In genomic region chr12:52020539-52021336, GRCh38 we compare ENCODE assay signal across 8 cellular contexts. TPM values are rescaled to one million over a fixed set of nuclear protein-coding genes. Genes with fewer than 3 reads are reported as not detected.
DNase-seq lines count a peak whose midpoint lies in the region; ATAC-seq and TF ChIP-seq lines count a peak whose summit lies in the region.

No MANE protein-coding gene starts in this region.

- no peak overlapping the region for H3K9ac ChIP-seq in smooth muscle cell (ENCODE audit: low read depth)

- no peaks in the 10 kb centered on the region for H3K27me3 ChIP-seq in smooth muscle cell (ENCODE audit: low read depth)

- no peak overlapping the region for H3K27ac ChIP-seq in smooth muscle cell (ENCODE audit: low read depth)

- no peaks in the 10 kb centered on the region for H3K9me3 ChIP-seq in smooth muscle cell (replicated peaks; ENCODE audit: low read depth)

- no peak overlapping the region for H3K27ac Mint-ChIP-seq in activated T-helper 2 cell treated with anti-CD3 and anti-CD28 coated beads, Interferon-gamma antibody, Interleukin-2, Interleukin-4, amounts not matched to agents 10 μg/mL and 5 μg/mL and 100 μg/mL, durations not matched to agents 14 hours and 24 hours and 36 hours

- H3K9me3 Mint-ChIP-seq in activated T-helper 2 cell treated with anti-CD3 and anti-CD28 coated beads, Interferon-gamma antibody, Interleukin-2, Interleukin-4, amounts not matched to agents 10 μg/mL and 5 μg/mL and 100 μg/mL, durations not matched to agents 14 hours and 24 hours and 36 hours: no peaks in the 10 kb centered on the region

- H4K20me1 ChIP-seq in smooth muscle cell (ENCODE audit: low read depth): no peaks in the 10 kb centered on the region

- H3K36me3 ChIP-seq in smooth muscle cell (ENCODE audit: low read depth): no peaks in the 10 kb centered on the region

- H3K27me3 Mint-ChIP-seq in activated T-helper 2 cell treated with anti-CD3 and anti-CD28 coated beads, Interferon-gamma antibody, Interleukin-2, Interleukin-4, amounts not matched to agents 10 μg/mL and 5 μg/mL and 100 μg/mL, durations not matched to agents 14 hours and 24 hours and 36 hours (ENCODE audit: low read depth): peaks cover 5% of the 10 kb centered on the region

- no peaks in the 10 kb centered on the region for H3K36me3 Mint-ChIP-seq in activated T-helper 2 cell treated with anti-CD3 and anti-CD28 coated beads, Interferon-gamma antibody, Interleukin-2, Interleukin-4, amounts not matched to agents 10 μg/mL and 5 μg/mL and 100 μg/mL, durations not matched to agents 14 hours and 24 hours and 36 hours (ENCODE audit: low read depth)

- H3K4me3 ChIP-seq in smooth muscle cell: no peak overlapping the region

- 31% methylated on average over 8 of the region's 9 CpGs for WGBS in smooth muscle cell (ENCODE audit: low lambda C conversion rate)

- no peak overlapping the region for H3K4me2 ChIP-seq in smooth muscle cell

- H2AFZ ChIP-seq in smooth muscle cell (ENCODE audit: low read depth): no peak overlapping the region

- ATAC-seq in HG03196 (IDR thresholded peaks at IDR 0.05; ENCODE audit: unreplicated experiment) (no peak), HG03442 (IDR thresholded peaks at IDR 0.05; ENCODE audit: unreplicated experiment) (no peak)

- H3F3A ChIP-seq in smooth muscle cell (ENCODE audit: low read depth): no peaks in the 10 kb centered on the region

- no peak overlapping the region for H3K4me3 Mint-ChIP-seq in activated T-helper 2 cell treated with anti-CD3 and anti-CD28 coated beads, Interferon-gamma antibody, Interleukin-2, Interleukin-4, amounts not matched to agents 10 μg/mL and 5 μg/mL and 100 μg/mL, durations not matched to agents 14 hours and 24 hours and 36 hours (ENCODE audit: low read depth)

- TF ChIP-seq CTCF in smooth muscle cell (IDR thresholded peaks at IDR 0.05; ENCODE audit: borderline replicate concordance, insufficient read depth, poor library complexity, severe bottlenecking): peak; percentile 63

- peaks cover 32% of the 10 kb centered on the region for H3K4me1 Mint-ChIP-seq in activated T-helper 2 cell treated with anti-CD3 and anti-CD28 coated beads, Interferon-gamma antibody, Interleukin-2, Interleukin-4, amounts not matched to agents 10 μg/mL and 5 μg/mL and 100 μg/mL, durations not matched to agents 14 hours and 24 hours and 36 hours (ENCODE audit: low read depth)

- no peaks in the 10 kb centered on the region for H3K4me1 ChIP-seq in smooth muscle cell (ENCODE audit: low read depth)

- intact Hi-C loops in activated T-helper 2 cell treated with anti-CD3 and anti-CD28 coated beads, Interferon-gamma antibody, Interleukin-2, Interleukin-4, amounts not matched to agents 10 μg/mL and 5 μg/mL and 100 μg/mL, durations not matched to agents 14 hours and 24 hours and 36 hours (cut with micrococcal nuclease): loop anchor here (5.0 kb wide), 1 partner anchor 48 kb away; no protein-coding TSS in a partner anchor

- DNase-seq in ELR (ENCODE audit: low read depth) (peak; percentile 63), HT1080 (ENCODE audit: low read depth) (peak; percentile 54), OCI-M2 (lab: John Stamatoyannopoulos, UW; ENCODE audit: unreplicated experiment) (peak; percentile 25), germinal center (ENCODE audit: low spot score) (peak; percentile 76), smooth muscle cell (lab: John Stamatoyannopoulos, UW; ENCODE audit: unreplicated experiment) (peak; percentile 11)
- DNase-seq in activated T-helper 2 cell treated with anti-CD3 and anti-CD28 coated beads, Interferon-gamma antibody, Interleukin-2, Interleukin-4, amounts not matched to agents 10 μg/mL and 5 μg/mL and 100 μg/mL, durations not matched to agents 14 hours and 24 hours and 36 hours (ENCODE audit: low spot score): peak; percentile 37

- H3K79me2 ChIP-seq in smooth muscle cell (ENCODE audit: low read depth): no peaks in the 10 kb centered on the region

RNA-seq across cellular contexts. Expression of gene TAMALIN, which starts 14.0 kb away (rescaled TPM):
- 0.39 and 1.5 TPM in 2 replicates for total RNA-seq in HT1080 (2014; rRNA removed; shearing (Covaris generic))
- 0.13 and 0.50 TPM in 2 replicates for polyA plus RNA-seq in HT1080 (2015; cell fraction: cytosol; rRNA removed)
- 1.4 and 3.0 TPM in 2 replicates for polyA plus RNA-seq in HT1080 (2015; cell fraction: nucleus; rRNA removed)
- 6.0 and 6.1 TPM in 2 replicates for total RNA-seq in activated T-helper 2 cell treated with anti-CD3 and anti-CD28 coated beads, Interferon-gamma antibody, Interleukin-2, Interleukin-4, amounts not matched to agents 10 μg/mL and 5 μg/mL and 100 μg/mL, durations not matched to agents 14 hours and 24 hours and 36 hours
- 4.1 and 12.2 TPM in 2 replicates for total RNA-seq in smooth muscle cell
- polyA plus RNA-seq in smooth muscle cell: 32.4 and 36.8 TPM in 2 replicates

RNA-seq across cellular contexts. Expression of gene NR4A1, which starts 30.5 kb away (rescaled TPM):
- total RNA-seq in HT1080 (2014; rRNA removed; shearing (Covaris generic)): 0.88 and 1.2 TPM in 2 replicates
- 2.6 and 3.8 TPM in 2 replicates for polyA plus RNA-seq in HT1080 (2015; cell fraction: cytosol; rRNA removed)
- 4.5 and 4.8 TPM in 2 replicates for polyA plus RNA-seq in HT1080 (2015; cell fraction: nucleus; rRNA removed)
- 134 and 139 TPM in 2 replicates for total RNA-seq in activated T-helper 2 cell treated with anti-CD3 and anti-CD28 coated beads, Interferon-gamma antibody, Interleukin-2, Interleukin-4, amounts not matched to agents 10 μg/mL and 5 μg/mL and 100 μg/mL, durations not matched to agents 14 hours and 24 hours and 36 hours
- total RNA-seq in smooth muscle cell: 178 and 182 TPM in 2 replicates
- 510 and 634 TPM in 2 replicates for polyA plus RNA-seq in smooth muscle cell

RNA-seq across cellular contexts. Expression of gene ATG101, which starts 49.0 kb away (rescaled TPM):
- total RNA-seq in HT1080 (2014; rRNA removed; shearing (Covaris generic)): 75.0 and 105 TPM in 2 replicates
- 65.6 and 74.4 TPM in 2 replicates for polyA plus RNA-seq in HT1080 (2015; cell fraction: cytosol; rRNA removed)
- polyA plus RNA-seq in HT1080 (2015; cell fraction: nucleus; rRNA removed): 51.2 and 53.7 TPM in 2 replicates
- total RNA-seq in activated T-helper 2 cell treated with anti-CD3 and anti-CD28 coated beads, Interferon-gamma antibody, Interleukin-2, Interleukin-4, amounts not matched to agents 10 μg/mL and 5 μg/mL and 100 μg/mL, durations not matched to agents 14 hours and 24 hours and 36 hours: 44.6 and 45.9 TPM in 2 replicates
- total RNA-seq in smooth muscle cell: 62.6 and 73.4 TPM in 2 replicates
- 114 and 120 TPM in 2 replicates for polyA plus RNA-seq in smooth muscle cell

RNA-seq across cellular contexts. Expression of gene SMIM41, which starts 58.8 kb away (rescaled TPM):
- not detected in 2 replicates for total RNA-seq in HT1080 (2014; rRNA removed; shearing (Covaris generic))
- polyA plus RNA-seq in HT1080 (2015; cell fraction: cytosol; rRNA removed): not detected in 2 replicates
- not detected in 2 replicates for polyA plus RNA-seq in HT1080 (2015; cell fraction: nucleus; rRNA removed)
- 0.14 and 0.16 TPM in 2 replicates for total RNA-seq in activated T-helper 2 cell treated with anti-CD3 and anti-CD28 coated beads, Interferon-gamma antibody, Interleukin-2, Interleukin-4, amounts not matched to agents 10 μg/mL and 5 μg/mL and 100 μg/mL, durations not matched to agents 14 hours and 24 hours and 36 hours
- total RNA-seq in smooth muscle cell: not detected in 2 replicates
- polyA plus RNA-seq in smooth muscle cell: not detected in 2 replicates

Comparison
In these comparisons a context has a peak if more than half of its experiments do, and no peak if none do; other contexts are left out.
1. DNase-seq: peak in every context shown above with its lines; median percentile 76 in germinal center; 63 in ELR; 54 in HT1080; 37 in activated T-helper 2 cell treated with anti-CD3 and anti-CD28 coated beads, Interferon-gamma antibody, Interleukin-2, Interleukin-4, amounts not matched to agents 10 μg/mL and 5 μg/mL and 100 μg/mL, durations not matched to agents 14 hours and 24 hours and 36 hours; 25 in OCI-M2; 11 in smooth muscle cell.
2. RNA of gene NR4A1, which starts 30.5 kb away (total RNA-seq): 178 to 182 TPM in smooth muscle cell and 134 to 139 TPM in activated T-helper 2 cell treated with anti-CD3 and anti-CD28 coated beads, Interferon-gamma antibody, Interleukin-2, Interleukin-4, amounts not matched to agents 10 μg/mL and 5 μg/mL and 100 μg/mL, durations not matched to agents 14 hours and 24 hours and 36 hours; 0.88 to 1.2 TPM in HT1080; every median in the first group is over 10 times any median in the second.